ENCODE assay signal across 11 cellular contexts in genomic region chr4:190047627-190048026, GRCh38. TPM values are rescaled to one million over a fixed set of nuclear protein-coding genes. Genes with fewer than 3 reads are reported as not detected.
"Had no signal": no experiment of that assay in that cellular context is flagged by ENCODE, and none has a peak within 500 bp of the region (broad histone marks: within the 10 kb centered on the region; RNA-seq: fewer than 3 reads in every experiment).

No MANE protein-coding gene starts in this region.

RNA-seq across cellular contexts. Expression of gene DBET, which starts 16.7 kb away (rescaled TPM):
- total RNA-seq: activated B cell treated with CpG ODN at 0.5 μM for 24 hours; activated CD4-positive, alpha-beta memory T cell treated with anti-CD3 and anti-CD28 coated beads for 36 hours; activated CD4-positive, alpha-beta T cell treated with anti-CD3 and anti-CD28 coated beads, Interleukin-2, amount 10 ng/mL, durations not matched to agents 24 days and 14 days; activated CD8-positive, alpha-beta memory T cell treated with anti-CD3 and anti-CD28 coated beads, Interleukin-2, amount 10 ng/mL, durations not matched to agents 7 days and 5 days; activated CD8-positive, alpha-beta T cell treated with anti-CD3 and anti-CD28 coated beads for 36 hours; activated naive CD8-positive, alpha-beta T cell treated with anti-CD3 and anti-CD28 coated beads, Interleukin-2, amount 10 ng/mL, durations not matched to agents 7 days and 5 days; activated T-helper 2 cell treated with anti-CD3 and anti-CD28 coated beads, Interferon-gamma antibody, Interleukin-2, Interleukin-4, amounts not matched to agents 10 μg/mL and 5 μg/mL and 100 μg/mL, durations not matched to agents 14 hours and 24 hours and 36 hours; ascending aorta; bronchial epithelial cell; cardiac muscle cell had no signal
- polyA plus RNA-seq: adipose tissue, cardiac muscle cell had no signal

RNA-seq across cellular contexts. Expression of gene FRG2, which starts 20.6 kb away (rescaled TPM):
- total RNA-seq: activated B cell treated with CpG ODN at 0.5 μM for 24 hours; activated CD4-positive, alpha-beta T cell treated with anti-CD3 and anti-CD28 coated beads, Interleukin-2, amount 10 ng/mL, durations not matched to agents 24 days and 14 days; activated CD8-positive, alpha-beta memory T cell treated with anti-CD3 and anti-CD28 coated beads, Interleukin-2, amount 10 ng/mL, durations not matched to agents 7 days and 5 days; activated CD8-positive, alpha-beta T cell treated with anti-CD3 and anti-CD28 coated beads for 36 hours; activated naive CD8-positive, alpha-beta T cell treated with anti-CD3 and anti-CD28 coated beads, Interleukin-2, amount 10 ng/mL, durations not matched to agents 7 days and 5 days; activated T-helper 2 cell treated with anti-CD3 and anti-CD28 coated beads, Interferon-gamma antibody, Interleukin-2, Interleukin-4, amounts not matched to agents 10 μg/mL and 5 μg/mL and 100 μg/mL, durations not matched to agents 14 hours and 24 hours and 36 hours; ascending aorta; bronchial epithelial cell; cardiac muscle cell had no signal
- polyA plus RNA-seq: cardiac muscle cell had no signal
